Comparison of ENCODE assay signal across 19 cellular contexts in genomic region chr10:122078965-122079401, GRCh38.
DNase-seq lines count a peak whose midpoint lies in the region; ATAC-seq, FAIRE-seq and TF ChIP-seq lines count a peak whose summit lies in the region.
"Had no signal": no experiment of that assay in that cellular context is flagged by ENCODE, and none has a peak within 500 bp of the region (broad histone marks: within the 10 kb centered on the region; RNA-seq: fewer than 3 reads in every experiment).

No MANE protein-coding gene starts in this region.

- DNase-seq in NCI-H1092 (lab: John Stamatoyannopoulos, UW) (peak; percentile 10), RWPE1 (ENCODE audit: low spot score) (no peak), left ventricle myocardium superior (peak; percentile 72), small intestine (peak; percentile 14), stomach (no peak)
- no peak for DNase-seq in activated CD8-positive, alpha-beta memory T cell treated with anti-CD3 and anti-CD28 coated beads, Interleukin-2, amount 50 U/mL, for 4 hours
- DNase-seq: activated CD4-positive, alpha-beta memory T cell treated with anti-CD3 and anti-CD28 coated beads for 36 hours; AML-193; NCI-H1048; NCI-H510A treated with DMSO at 0.1 percent for 48 hours; SHP77; stimulated activated naive CD8-positive, alpha-beta T cell treated with anti-CD3 and anti-CD28 coated beads, Interleukin-15, amount 100 ng/mL, for 72 hours had no signal

- H3K27me3 ChIP-seq in small intestine (ENCODE audit: control insufficient read depth in 2 of 2, insufficient read depth in 2 of 2, low read length in 2 of 2), result no peaks in the 10 kb centered on the region
- no peaks in the 10 kb centered on the region for H3K27me3 ChIP-seq in stomach

- H3K9me3 Mint-ChIP-seq in stimulated activated memory B cell treated with anti-CD40 and anti-IgM and Interleukin-4, amounts not matched to agents 10 μg/mL and 1 μg/mL and 100 μg/mL, for 72 hours, result no peaks in the 10 kb centered on the region
- H3K9me3 Mint-ChIP-seq: activated CD4-positive, alpha-beta memory T cell treated with anti-CD3 and anti-CD28 coated beads for 36 hours; activated T-helper 2 cell treated with anti-CD3 and anti-CD28 coated beads, Interferon-gamma antibody, Interleukin-2, Interleukin-4, amounts not matched to agents 10 μg/mL and 5 μg/mL and 100 μg/mL, durations not matched to agents 14 hours and 24 hours and 36 hours; neural crest cell; stimulated activated naive CD8-positive, alpha-beta T cell treated with anti-CD3 and anti-CD28 coated beads, Interleukin-15, amount 100 ng/mL, for 72 hours had no signal

- no peaks in the 10 kb centered on the region for H3K36me3 Mint-ChIP-seq in stimulated activated memory B cell treated with anti-CD40 and anti-IgM and Interleukin-4, amounts not matched to agents 10 μg/mL and 1 μg/mL and 100 μg/mL, for 72 hours
- H3K36me3 Mint-ChIP-seq: activated CD4-positive, alpha-beta memory T cell treated with anti-CD3 and anti-CD28 coated beads for 36 hours had no signal

- H3K36me3 ChIP-seq in small intestine (ENCODE audit: control insufficient read depth in 2 of 2, insufficient read depth in 2 of 2, low read length in 2 of 2) (no peaks in the 10 kb centered on the region), stomach (peaks cover 0 to 16% (median 10%) of the 10 kb centered on the region in 4 donors)

- POLR2A ChIA-PET in RWPE1 (lab: Yijun Ruan, JAX; ENCODE audit: low non-redundant PET), result no interaction called here

- ATAC-seq in left ventricle myocardium superior (peak; percentile 83), GM21576 (IDR thresholded peaks at IDR 0.05; ENCODE audit: unreplicated experiment) (no peak)
- no peak for ATAC-seq in stimulated activated memory B cell treated with anti-CD40 and anti-IgM and Interleukin-4, amounts not matched to agents 10 μg/mL and 1 μg/mL and 100 μg/mL, for 72 hours
- ATAC-seq: esophagus mucosa; stimulated activated naive CD8-positive, alpha-beta T cell treated with anti-CD3 and anti-CD28 coated beads, Interleukin-15, amount 100 ng/mL, for 72 hours had no signal

- no peak for TF ChIP-seq CTCF in RWPE1 (conservative IDR thresholded peaks at IDR 0.05; ENCODE audit: low read depth)
- no peak for TF ChIP-seq CTCF in stomach (IDR thresholded peaks at IDR 0.05)

- intact Hi-C loops in left ventricle myocardium superior (cut with micrococcal nuclease), result no loop called here
- intact Hi-C loops in stomach (cut with DNase I; ENCODE audit: low total_unique reads), result no loop called here

- H3K4me1 Mint-ChIP-seq in stimulated activated memory B cell treated with anti-CD40 and anti-IgM and Interleukin-4, amounts not matched to agents 10 μg/mL and 1 μg/mL and 100 μg/mL, for 72 hours, result no peaks in the 10 kb centered on the region
- H3K4me1 Mint-ChIP-seq: stimulated activated naive CD8-positive, alpha-beta T cell treated with anti-CD3 and anti-CD28 coated beads, Interleukin-15, amount 100 ng/mL, for 72 hours had no signal

- CTCF ChIA-PET in RWPE1 (lab: Yijun Ruan, JAX), result no interaction called here

- H3K27ac ChIP-seq in RWPE1 (peak overlapping the region; percentile 44), small intestine (ENCODE audit: low read depth in 1 of 2, low read length in 1 of 2) (no peak overlapping the region), stomach (peak overlapping the region in 2 of 5 donors; percentile 12 to 59)
- H3K27ac ChIP-seq: coronary artery had no signal

- no peak for TF ChIP-seq POLR2A in stomach (IDR thresholded peaks at IDR 0.05)

- H3K4me1 ChIP-seq in small intestine (ENCODE audit: control insufficient read depth in 2 of 2, insufficient read depth in 1 of 2, low read depth in 1 of 2, low read length in 1 of 2), result no peaks in the 10 kb centered on the region
- H3K4me1 ChIP-seq in stomach, result peaks cover 0 to 17% (median 6%) of the 10 kb centered on the region in 4 donors

- H3K4me3 Mint-ChIP-seq in stimulated activated memory B cell treated with anti-CD40 and anti-IgM and Interleukin-4, amounts not matched to agents 10 μg/mL and 1 μg/mL and 100 μg/mL, for 72 hours, result no peak overlapping the region
- H3K4me3 Mint-ChIP-seq: activated CD4-positive, alpha-beta memory T cell treated with anti-CD3 and anti-CD28 coated beads for 36 hours; neural crest cell; stimulated activated naive CD8-positive, alpha-beta T cell treated with anti-CD3 and anti-CD28 coated beads, Interleukin-15, amount 100 ng/mL, for 72 hours had no signal

- no peak for FAIRE-seq in small intestine (lab: Jason Lieb, UNC)

- H3K27ac Mint-ChIP-seq in stimulated activated memory B cell treated with anti-CD40 and anti-IgM and Interleukin-4, amounts not matched to agents 10 μg/mL and 1 μg/mL and 100 μg/mL, for 72 hours, result no peak overlapping the region
- H3K27ac Mint-ChIP-seq: activated CD4-positive, alpha-beta memory T cell treated with anti-CD3 and anti-CD28 coated beads for 36 hours; activated T-helper 2 cell treated with anti-CD3 and anti-CD28 coated beads, Interferon-gamma antibody, Interleukin-2, Interleukin-4, amounts not matched to agents 10 μg/mL and 5 μg/mL and 100 μg/mL, durations not matched to agents 14 hours and 24 hours and 36 hours; stimulated activated naive CD8-positive, alpha-beta T cell treated with anti-CD3 and anti-CD28 coated beads, Interleukin-15, amount 100 ng/mL, for 72 hours had no signal

- peaks cover 5% of the 10 kb centered on the region for H3K27me3 Mint-ChIP-seq in stimulated activated memory B cell treated with anti-CD40 and anti-IgM and Interleukin-4, amounts not matched to agents 10 μg/mL and 1 μg/mL and 100 μg/mL, for 72 hours
- H3K27me3 Mint-ChIP-seq: activated CD4-positive, alpha-beta memory T cell treated with anti-CD3 and anti-CD28 coated beads for 36 hours; stimulated activated naive CD8-positive, alpha-beta T cell treated with anti-CD3 and anti-CD28 coated beads, Interleukin-15, amount 100 ng/mL, for 72 hours had no signal

- 50 to 56% (median 55%) methylated on average over 10 of the region's 10 CpGs for WGBS in small intestine, 3 donors
- WGBS in stomach, 5 donors, result 24 to 40% (median 34%) methylated on average over 10 of the region's 10 CpGs

- no peaks in the 10 kb centered on the region for H3K9me3 ChIP-seq in small intestine (ENCODE audit: control insufficient read depth, low read depth)
- H3K9me3 ChIP-seq in stomach, result no peaks in the 10 kb centered on the region

- no peak for TF ChIP-seq EP300 in stomach (IDR thresholded peaks at IDR 0.05)

- H3K4me3 ChIP-seq in small intestine (ENCODE audit: low read depth in 1 of 2, low read length in 2 of 2) (no peak overlapping the region), stomach (no peak overlapping the region)
- H3K4me3 ChIP-seq: coronary artery, lung had no signal

Comparison
In these comparisons a context has a peak if more than half of its experiments do, and no peak if none do; other contexts are left out.
1. DNase-seq: peak in NCI-H1092 (single experiment), left ventricle myocardium superior (single experiment) and small intestine (single experiment); none in RWPE1 (single experiment), activated CD8-positive, alpha-beta memory T cell treated with anti-CD3 and anti-CD28 coated beads, Interleukin-2, amount 50 U/mL, for 4 hours (single experiment) and stomach (single experiment).